In the genomic region with DNA sequence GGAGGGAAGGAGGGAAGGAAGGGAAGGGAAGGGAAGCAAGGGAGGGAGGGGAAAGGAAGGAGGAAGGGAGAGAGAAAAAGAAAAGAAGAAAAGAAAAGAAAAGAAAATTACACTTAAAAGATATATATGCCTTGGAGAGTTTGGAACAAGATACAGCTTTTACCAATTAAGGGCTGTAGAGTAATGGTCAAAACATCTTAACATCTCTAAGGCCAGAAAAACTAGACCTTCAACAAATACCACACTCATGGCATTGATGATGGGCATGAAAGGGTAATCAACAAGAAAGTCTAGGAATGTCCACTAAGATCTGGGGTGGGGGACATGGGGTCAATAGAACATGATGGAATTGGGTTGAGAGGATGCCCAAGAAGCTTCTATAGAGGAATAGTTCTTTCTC, we compare ENCODE assay signal across 26 cellular contexts.
DNase-seq lines count a peak whose midpoint lies in the region; ATAC-seq, FAIRE-seq and TF ChIP-seq lines count a peak whose summit lies in the region.
"Had no signal": no experiment of that assay in that cellular context is flagged by ENCODE, and none has a peak within 500 bp of the region (broad histone marks: within the 10 kb centered on the region; RNA-seq: fewer than 3 reads in every experiment).

No MANE protein-coding gene starts in this region.

- H4K20me1 ChIP-seq in K562 (replicated peaks; ENCODE audit: control insufficient read depth, insufficient read depth, low read length) = no peaks in the 10 kb centered on the region

- TF ChIP-seq CTCF in HEK293 (tag by site-specific recombination; IDR thresholded peaks at IDR 0.05) = no peak
- no peak for TF ChIP-seq CTCF in K562 (IDR thresholded peaks at IDR 0.05 in 2 of 3, conservative IDR thresholded peaks at IDR 0.05 in 1 of 3; ENCODE audit: insufficient read depth in 2 of 3, low read depth in 1 of 3, low read length in 3 of 3)
- TF ChIP-seq CTCF in osteocyte (IDR thresholded peaks at IDR 0.05) = no peak

- H3K4me3 Mint-ChIP-seq in osteocyte (ENCODE audit: unreplicated experiment) = no peak overlapping the region
- H3K4me3 Mint-ChIP-seq: CD4-positive, CD25-positive, alpha-beta regulatory T cell; GM23338 had no signal

- no peak overlapping the region for H3K9ac ChIP-seq in K562 (ENCODE audit: insufficient read depth in 1 of 2, low read depth in 2 of 2, low read length in 2 of 2)
- H3K9ac ChIP-seq: SK-N-SH had no signal

- no peak overlapping the region for H3K4me2 ChIP-seq in K562 (ENCODE audit: insufficient read depth, low read length)
- H3K4me2 ChIP-seq: GM23338, SK-N-SH had no signal

- TF ChIP-seq RAD21 in K562 (CRISPR knock-in tag; conservative IDR thresholded peaks at IDR 0.05 in 1 of 2, IDR thresholded peaks at IDR 0.05 in 1 of 2) = no peak

- H3K4me1 ChIP-seq in ACC112 (ENCODE audit: control insufficient read depth, insufficient read depth, low read length, unreplicated experiment) (peaks cover 55% of the 10 kb centered on the region), HEK293 (ENCODE audit: control insufficient read depth, insufficient read depth, low read length) (no peaks in the 10 kb centered on the region), K562 (replicated peaks in 1 of 2; ENCODE audit: control insufficient read depth in 2 of 2, insufficient read depth in 2 of 2, low read length in 2 of 2) (peaks cover 2 to 12% of the 10 kb centered on the region in 2 experiments)
- H3K4me1 ChIP-seq: HAP-1 had no signal

- H3K36me3 Mint-ChIP-seq in osteocyte (ENCODE audit: unreplicated experiment) = peaks cover 35% of the 10 kb centered on the region

- no TSS peak for BruUV-seq in K562 (replicated peaks; lab: Mats Ljungman, UMichigan)

- no peaks in the 10 kb centered on the region for H3K27me3 Mint-ChIP-seq in osteocyte (ENCODE audit: unreplicated experiment)
- H3K27me3 Mint-ChIP-seq: CD4-positive, CD25-positive, alpha-beta regulatory T cell had no signal

- H3K9me3 ChIP-seq in HEK293 (ENCODE audit: control insufficient read depth, insufficient read depth, low read depth, low read length) = no peaks in the 10 kb centered on the region
- H3K9me3 ChIP-seq in K562 (replicated peaks; ENCODE audit: control insufficient read depth, insufficient read depth, low read depth, low read length) = no peaks in the 10 kb centered on the region
- H3K9me3 ChIP-seq: SK-N-SH had no signal

- H3K4me1 Mint-ChIP-seq in osteocyte (ENCODE audit: unreplicated experiment) = peaks cover 49% of the 10 kb centered on the region
- H3K4me1 Mint-ChIP-seq: GM23338 had no signal

- no peak overlapping the region for H3K4me3 ChIP-seq in ACC112 (ENCODE audit: low read depth, low read length)
- no peak overlapping the region for H3K4me3 ChIP-seq in HEK293 (ENCODE audit: low read depth, low read length)
- no peak overlapping the region for H3K4me3 ChIP-seq in K562
- H3K4me3 ChIP-seq: GM23338, HAP-1 had no signal

- H3K36me3 ChIP-seq in ACC112 (ENCODE audit: insufficient read depth, low read length) (peaks cover 14% of the 10 kb centered on the region; the same call in 1 of the 2 replicates), HEK293 (ENCODE audit: control insufficient read depth in 2 of 2, insufficient read depth in 1 of 2, low read length in 2 of 2) (peaks cover 0 to 34% of the 10 kb centered on the region in 2 experiments; a peak in 1 of 3 replicates), K562 (ENCODE audit: control insufficient read depth, insufficient read depth, low read length) (peaks cover 56% of the 10 kb centered on the region)

- H3K9me3 Mint-ChIP-seq in osteocyte (ENCODE audit: unreplicated experiment) = no peaks in the 10 kb centered on the region

- CTCF ChIA-PET in HEK293 (lab: Yijun Ruan, JAX) = no interaction called here
- CTCF ChIA-PET in K562 (lab: Yijun Ruan, JAX; ENCODE audit: low intra/inter-chr PET ratio) = no interaction called here

- DNase-seq in K562 (ENCODE audit: extremely low read depth in 1 of 4, low spot score in 3 of 4) = no peak
- DNase-seq in osteocyte (ENCODE audit: extremely low spot score, unreplicated experiment) = no peak
- no peak for DNase-seq in HTR-8/SVneo (ENCODE audit: insufficient read length, low spot score)
- DNase-seq in activated CD4-positive, CD25-positive, alpha-beta regulatory T cell (lab: John Stamatoyannopoulos, UW) = no peak
- no peak for DNase-seq in activated effector memory CD4-positive, alpha-beta T cell treated with Interleukin-2 at 50 U/mL for 16 hours
- no peak for DNase-seq in NCI-H2029 treated with DMSO at 0.1 percent for 48 hours (lab: John Stamatoyannopoulos, UW)
- DNase-seq: 8988T; CD4-positive, CD25-positive, alpha-beta regulatory T cell; DMS153; KBM-7; MV-4-11; NCI-H1105; NCI-H146; NCI-H1930; NCI-H446; NCI-H524 treated with DMSO at 0.1 percent for 48 hours; NCI-H774; NK-92 treated with Interleukin-12 subunit alpha and Interleukin-12 subunit beta, amount 100 ng/mL, for 24 hours; PC-3; SK-N-SH had no signal

- peak overlapping the region; percentile 4; the same call in 1 of the 2 replicates for H3K27ac ChIP-seq in ACC112 (ENCODE audit: low read depth, low read length)
- H3K27ac ChIP-seq in HEK293 (ENCODE audit: extremely low read depth, low read depth, low read length) = no peak overlapping the region
- no peak overlapping the region for H3K27ac ChIP-seq in K562 (ENCODE audit: extremely low read depth, low read depth, low read length)
- H3K27ac ChIP-seq: HL-60 had no signal

- no peak overlapping the region for H2AFZ ChIP-seq in ACC112 (ENCODE audit: low read length, unreplicated experiment)
- H2AFZ ChIP-seq in K562 (ENCODE audit: low read depth, low read length) = no peak overlapping the region
- H2AFZ ChIP-seq: GM23338 had no signal

- H3K9me1 ChIP-seq in K562 (ENCODE audit: control insufficient read depth, insufficient read depth, low read length) = no peaks in the 10 kb centered on the region

- no peak for TF ChIP-seq EP300 in K562 (IDR thresholded peaks at IDR 0.05; ENCODE audit: low read length)

- FAIRE-seq in K562 (lab: Jason Lieb, UNC) = no peak
- no peak for FAIRE-seq in HTR-8/SVneo (lab: Jason Lieb, UNC)
- FAIRE-seq: G401.6 had no signal

- no peaks in the 10 kb centered on the region for H3K27me3 ChIP-seq in ACC112 (ENCODE audit: insufficient read depth, low read length)
- no peaks in the 10 kb centered on the region; a peak in 1 of 5 replicates for H3K27me3 ChIP-seq in K562 (ENCODE audit: control insufficient read depth in 2 of 2, insufficient read depth in 2 of 2, low read length in 2 of 2)

- POLR2A ChIA-PET in HEK293 (lab: Yijun Ruan, JAX) = no interaction called here
- POLR2A ChIA-PET in K562 (lab: Yijun Ruan, JAX) = no interaction called here

- in situ Hi-C loops in K562 (cut with MboI) = no loop called here

- no peak for ATAC-seq in K562
- ATAC-seq: GM23338, PC-3 had no signal

- intact Hi-C loops in K562 (cut with micrococcal nuclease) = no loop called here

- H3K79me2 ChIP-seq in ACC112 (ENCODE audit: control insufficient read depth, insufficient read depth, low read length, unreplicated experiment) (peaks cover 56% of the 10 kb centered on the region), K562 (ENCODE audit: control insufficient read depth, insufficient read depth, low read length) (peaks cover 33% of the 10 kb centered on the region)

- TF ChIP-seq POLR2A in K562 (conservative IDR thresholded peaks at IDR 0.05) = no peak

- H3K27ac Mint-ChIP-seq in osteocyte (ENCODE audit: unreplicated experiment) = peak overlapping the region; percentile 14
- H3K27ac Mint-ChIP-seq: CD4-positive, CD25-positive, alpha-beta regulatory T cell; GM23338 had no signal

TF ChIP-seq in HEK293, 187 proteins besides CTCF, POLR2A, EP300 and RAD21:
- TF ChIP-seq ZNF366 (tag by site-specific recombination; conservative IDR thresholded peaks at IDR 0.05) = peak; percentile 30; the same call in 1 of the 2 replicates
- no peak for TF ChIP-seq IKZF3 (tag by site-specific recombination; IDR thresholded peaks at IDR 0.05)
TF ChIP-seq in HEK293: peak in this region for 1.

TF ChIP-seq in K562, 482 proteins besides CTCF, POLR2A, EP300 and RAD21 (continues in another document):
- no peak for TF ChIP-seq FOXK1 (CRISPR knock-in tag; IDR thresholded peaks at IDR 0.05; ENCODE audit: borderline replicate concordance)
- TF ChIP-seq FOXJ2 (tag; IDR thresholded peaks at IDR 0.05) = no peak
- TF ChIP-seq XRCC4 (IDR thresholded peaks at IDR 0.05; ENCODE audit: extremely low read depth, insufficient read depth, insufficient read length) = no peak
- TF ChIP-seq ERF (CRISPR knock-in tag; IDR thresholded peaks at IDR 0.05) = no peak
- TF ChIP-seq RB1 (IDR thresholded peaks at IDR 0.05; ENCODE audit: low read depth) = no peak
- no peak for TF ChIP-seq TFAM (CRISPR knock-in tag; conservative IDR thresholded peaks at IDR 0.05)
- no peak for TF ChIP-seq RHOXF2B (CRISPR knock-in tag; conservative IDR thresholded peaks at IDR 0.05)
- no peak for TF ChIP-seq ZNF780A (CRISPR knock-in tag; IDR thresholded peaks at IDR 0.05)
- TF ChIP-seq PHB2 (IDR thresholded peaks at IDR 0.05; ENCODE audit: low read depth) = 0 out of 2 replicates have a peak, but pooled peaks have one; percentile 37
- TF ChIP-seq, protein P1, sequence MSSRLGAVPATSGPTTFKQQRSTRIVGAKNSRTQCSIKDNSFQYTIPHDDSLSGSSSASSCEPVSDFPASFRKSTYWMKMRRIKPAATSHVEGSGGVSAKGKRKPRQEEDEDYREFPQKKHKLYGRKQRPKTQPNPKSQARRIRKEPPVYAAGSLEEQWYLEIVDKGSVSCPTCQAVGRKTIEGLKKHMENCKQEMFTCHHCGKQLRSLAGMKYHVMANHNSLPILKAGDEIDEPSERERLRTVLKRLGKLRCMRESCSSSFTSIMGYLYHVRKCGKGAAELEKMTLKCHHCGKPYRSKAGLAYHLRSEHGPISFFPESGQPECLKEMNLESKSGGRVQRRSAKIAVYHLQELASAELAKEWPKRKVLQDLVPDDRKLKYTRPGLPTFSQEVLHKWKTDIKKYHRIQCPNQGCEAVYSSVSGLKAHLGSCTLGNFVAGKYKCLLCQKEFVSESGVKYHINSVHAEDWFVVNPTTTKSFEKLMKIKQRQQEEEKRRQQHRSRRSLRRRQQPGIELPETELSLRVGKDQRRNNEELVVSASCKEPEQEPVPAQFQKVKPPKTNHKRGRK (tag; IDR thresholded peaks at IDR 0.05) = peak; percentile 84
- no peak for TF ChIP-seq SRSF3 (IDR thresholded peaks at IDR 0.05; ENCODE audit: insufficient read depth, low read length)
- no peak for TF ChIP-seq POLR2G (IDR thresholded peaks at IDR 0.05; ENCODE audit: low read depth, low read length)
- no peak for TF ChIP-seq PRPF4 (IDR thresholded peaks at IDR 0.05; ENCODE audit: insufficient read depth, low read depth, low read length, poor library complexity, severe bottlenecking)
- TF ChIP-seq EHMT2 (IDR thresholded peaks at IDR 0.05) = 0 out of 2 replicates have a peak, but pooled peaks have one; percentile 31
- TF ChIP-seq MYBL2 (IDR thresholded peaks at IDR 0.05; ENCODE audit: low read depth) = no peak
- no peak for TF ChIP-seq MYBL2 (CRISPR knock-in tag; IDR thresholded peaks at IDR 0.05; ENCODE audit: borderline replicate concordance)
